Comparison of ENCODE assay signal across 11 cellular contexts in the genomic region with DNA sequence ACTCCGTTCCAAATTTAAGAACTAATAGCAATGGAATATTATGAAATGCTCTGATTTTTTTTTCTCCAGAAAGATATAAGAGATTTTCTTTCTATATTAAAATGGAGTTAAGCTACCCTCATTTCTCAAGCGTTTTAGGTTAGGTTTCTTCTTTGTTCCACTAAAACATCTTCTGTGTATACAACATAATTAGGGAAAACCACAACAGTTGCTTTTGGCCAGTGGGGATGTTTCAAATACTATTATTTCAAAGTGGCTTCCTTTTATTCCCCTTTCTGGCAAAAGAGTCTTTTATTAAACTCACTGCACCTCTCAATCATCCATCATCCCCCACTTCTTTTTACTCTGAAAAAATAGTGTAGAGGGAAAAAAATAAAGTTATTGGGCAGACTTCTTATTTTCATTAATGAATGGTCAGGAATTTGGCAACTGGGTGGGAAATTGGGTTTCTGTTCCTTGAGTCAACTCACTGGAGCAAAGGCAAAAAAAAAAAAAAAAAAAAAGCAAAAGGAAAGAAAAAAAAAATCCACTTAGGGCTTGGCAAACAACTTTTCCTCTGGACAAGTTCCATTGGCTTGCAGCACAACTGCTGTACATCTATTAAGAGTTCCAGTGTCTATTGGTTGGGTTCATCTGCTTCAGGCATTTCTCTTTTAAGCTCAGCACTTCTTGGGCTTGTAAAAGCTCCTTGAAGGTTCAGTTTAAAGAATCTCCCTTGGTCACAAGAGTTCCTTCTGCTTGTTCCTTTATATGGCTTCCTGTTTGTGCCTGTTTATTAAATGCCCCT.
DNase-seq lines count a peak whose midpoint lies in the region; ATAC-seq and TF ChIP-seq lines count a peak whose summit lies in the region.
"Had no signal": no experiment of that assay in that cellular context is flagged by ENCODE, and none has a peak within 500 bp of the region (broad histone marks: within the 10 kb centered on the region; RNA-seq: fewer than 3 reads in every experiment).

No MANE protein-coding gene starts in this region.

- H3K36me3 Mint-ChIP-seq in HFFc6 (ENCODE audit: low read depth) (peaks cover 4% of the 10 kb centered on the region), endothelial cell (ENCODE audit: low read depth, unreplicated experiment) (peaks cover 3% of the 10 kb centered on the region), nephron progenitor cell (ENCODE audit: low read depth) (peaks cover 25% of the 10 kb centered on the region)
- H3K36me3 Mint-ChIP-seq in activated T-cell treated with anti-CD3 and anti-CD28 coated beads, Interleukin-2, amount 50 U/mL, for 4 hours (ENCODE audit: insufficient read depth), result no peaks in the 10 kb centered on the region
- H3K36me3 Mint-ChIP-seq: CD8-positive, alpha-beta T cell had no signal

- H3K4me1 Mint-ChIP-seq in HFFc6 (ENCODE audit: low read depth) (peaks cover 22% of the 10 kb centered on the region), endothelial cell (ENCODE audit: unreplicated experiment) (peaks cover 30% of the 10 kb centered on the region), nephron progenitor cell (peaks cover 20% of the 10 kb centered on the region)
- no peaks in the 10 kb centered on the region for H3K4me1 Mint-ChIP-seq in activated T-cell treated with anti-CD3 and anti-CD28 coated beads, Interleukin-2, amount 50 U/mL, for 4 hours (ENCODE audit: low read depth)

- ATAC-seq in GM21526 (IDR thresholded peaks at IDR 0.05; ENCODE audit: low FRiP score, unreplicated experiment), result no peak
- no peak for ATAC-seq in activated T-cell treated with anti-CD3 and anti-CD28 coated beads, Interleukin-2, amount 50 U/mL, for 4 hours
- ATAC-seq: CD8-positive, alpha-beta T cell had no signal

- H3K27ac Mint-ChIP-seq in HFFc6, result no peak overlapping the region
- H3K27ac Mint-ChIP-seq in endothelial cell (ENCODE audit: unreplicated experiment), result peak overlapping the region; percentile 20
- H3K27ac Mint-ChIP-seq in nephron progenitor cell, result peak overlapping the region; percentile 45
- H3K27ac Mint-ChIP-seq: CD8-positive, alpha-beta T cell had no signal

- TF ChIP-seq CTCF in HFFc6 (IDR thresholded peaks at IDR 0.05), result no peak
- no peak for TF ChIP-seq CTCF in endothelial cell (IDR thresholded peaks at IDR 0.05; ENCODE audit: unreplicated experiment)
- no peak for TF ChIP-seq CTCF in nephron progenitor cell (IDR thresholded peaks at IDR 0.05)

- no peaks in the 10 kb centered on the region for H3K9me3 Mint-ChIP-seq in HFFc6
- no peaks in the 10 kb centered on the region for H3K9me3 Mint-ChIP-seq in endothelial cell (ENCODE audit: unreplicated experiment)
- H3K9me3 Mint-ChIP-seq in nephron progenitor cell, result peaks cover 10% of the 10 kb centered on the region
- peaks cover 12% of the 10 kb centered on the region for H3K9me3 Mint-ChIP-seq in activated T-cell treated with anti-CD3 and anti-CD28 coated beads, Interleukin-2, amount 50 U/mL, for 4 hours
- H3K9me3 Mint-ChIP-seq: CD8-positive, alpha-beta T cell had no signal

- H3K27me3 Mint-ChIP-seq in HFFc6 (ENCODE audit: insufficient read depth), result no peaks in the 10 kb centered on the region
- H3K27me3 Mint-ChIP-seq in endothelial cell (ENCODE audit: unreplicated experiment), result peaks cover 3% of the 10 kb centered on the region
- no peaks in the 10 kb centered on the region for H3K27me3 Mint-ChIP-seq in nephron progenitor cell (ENCODE audit: low read depth, poor library complexity)
- no peaks in the 10 kb centered on the region for H3K27me3 Mint-ChIP-seq in activated T-cell treated with anti-CD3 and anti-CD28 coated beads, Interleukin-2, amount 50 U/mL, for 4 hours (ENCODE audit: low read depth)

- DNase-seq in AG20443 (ENCODE audit: low spot score), result peak; percentile 32
- DNase-seq in HFFc6, result peak; percentile 27
- DNase-seq in endothelial cell (ENCODE audit: low spot score), result no peak
- no peak for DNase-seq in nephron progenitor cell
- DNase-seq in putamen (ENCODE audit: low spot score), result no peak
- DNase-seq in NCI-H1417 (lab: John Stamatoyannopoulos, UW), result no peak
- no peak for DNase-seq in activated T-cell treated with anti-CD3 and anti-CD28 coated beads, Interleukin-2, amount 50 U/mL, for 4 hours
- DNase-seq: activated T-cell treated with anti-CD3 and anti-CD28 coated beads, Interleukin-2, amount 50 U/mL, for 1 hour; CD8-positive, alpha-beta T cell; NCI-H2107 had no signal

- H3K4me3 Mint-ChIP-seq in HFFc6 (no peak overlapping the region), endothelial cell (ENCODE audit: unreplicated experiment) (no peak overlapping the region), nephron progenitor cell (no peak overlapping the region)
- H3K4me3 Mint-ChIP-seq in activated T-cell treated with anti-CD3 and anti-CD28 coated beads, Interleukin-2, amount 50 U/mL, for 4 hours, result no peak overlapping the region
- H3K4me3 Mint-ChIP-seq: CD8-positive, alpha-beta T cell had no signal

Comparison
In these comparisons a context has a peak if more than half of its experiments do, and no peak if none do; other contexts are left out.
1. DNase-seq: peak in AG20443 (single experiment) and HFFc6 (single experiment); none in endothelial cell (single experiment), nephron progenitor cell (single experiment), putamen (single experiment), NCI-H1417 (0 of 3) and activated T-cell treated with anti-CD3 and anti-CD28 coated beads, Interleukin-2, amount 50 U/mL, for 4 hours (single experiment).